ENCODE assay signal across 21 cellular contexts in genomic region chr5:102916114-102916513, GRCh38.
"Had no signal": no experiment of that assay in that cellular context is flagged by ENCODE, and none has a peak within 500 bp of the region (broad histone marks: within the 10 kb centered on the region; RNA-seq: fewer than 3 reads in every experiment).

No MANE protein-coding gene starts in this region.

- H3K27me3 ChIP-seq: ascending aorta, breast epithelium, gastrocnemius medialis, right atrium auricular region, tibial artery, uterus had no signal

- H3K9me3 ChIP-seq: ascending aorta, breast epithelium, gastrocnemius medialis, left ventricle myocardium inferior, right atrium auricular region, tibial artery, uterus had no signal

- H3K4me3 ChIP-seq: ascending aorta, breast epithelium, gastrocnemius medialis, left ventricle myocardium inferior, right atrium auricular region, tibial artery, uterus had no signal

- ATAC-seq: activated CD4-positive, CD25-positive, alpha-beta regulatory T cell treated with anti-CD3 and anti-CD28 coated beads, Interleukin-2, amount 50 U/mL, for 24 hours; activated CD8-positive, alpha-beta T cell treated with anti-CD3 and anti-CD28 coated beads, Interleukin-2, amount 10 ng/mL, durations not matched to agents 7 days and 5 days; gastrocnemius medialis had no signal

- H3K36me3 ChIP-seq: breast epithelium, gastrocnemius medialis, uterus had no signal

- H3K4me1 ChIP-seq: uterus had no signal

- DNase-seq: activated CD4-positive, alpha-beta T cell treated with anti-CD3 and anti-CD28 coated beads, Interleukin-2, amount 10 ng/mL, durations not matched to agents 7 days and 5 days; activated CD8-positive, alpha-beta memory T cell treated with anti-CD3 and anti-CD28 coated beads, Interleukin-2, amount 50 U/mL, for 4 hours; activated CD8-positive, alpha-beta T cell treated with anti-CD3 and anti-CD28 coated beads, Interleukin-2, amount 10 ng/mL, durations not matched to agents 7 days and 5 days; activated effector memory CD4-positive, alpha-beta T cell treated with Interleukin-2 at 50 U/mL for 16 hours; activated naive CD4-positive, alpha-beta T cell treated with anti-CD3 and anti-CD28 coated beads, Interleukin-2, amount 10 ng/mL, durations not matched to agents 7 days and 5 days; activated T-cell treated with anti-CD3 and anti-CD28 coated beads, Interleukin-2, amount 50 U/mL, for 48 hours; cerebellar nuclear complex; effector CD8-positive, alpha-beta T cell; gastrocnemius medialis; head of caudate nucleus; kidney glomerular epithelial cell; left ventricle myocardium inferior; stimulated activated CD4-positive, alpha-beta T cell treated with anti-CD3 and anti-CD28 coated beads, Interleukin-2, amount 100 ng/mL, for 24 hours; stimulated activated naive CD4-positive, alpha-beta T cell treated with Interleukin-2 at 50 U/mL for 16 hours; substantia nigra; tibial artery; uterus had no signal

- H3K27ac ChIP-seq: ascending aorta, breast epithelium, gastrocnemius medialis, left ventricle myocardium inferior, right atrium auricular region, tibial artery, uterus had no signal
